7 cellular contexts compared by ENCODE assay signal in the genomic region with DNA sequence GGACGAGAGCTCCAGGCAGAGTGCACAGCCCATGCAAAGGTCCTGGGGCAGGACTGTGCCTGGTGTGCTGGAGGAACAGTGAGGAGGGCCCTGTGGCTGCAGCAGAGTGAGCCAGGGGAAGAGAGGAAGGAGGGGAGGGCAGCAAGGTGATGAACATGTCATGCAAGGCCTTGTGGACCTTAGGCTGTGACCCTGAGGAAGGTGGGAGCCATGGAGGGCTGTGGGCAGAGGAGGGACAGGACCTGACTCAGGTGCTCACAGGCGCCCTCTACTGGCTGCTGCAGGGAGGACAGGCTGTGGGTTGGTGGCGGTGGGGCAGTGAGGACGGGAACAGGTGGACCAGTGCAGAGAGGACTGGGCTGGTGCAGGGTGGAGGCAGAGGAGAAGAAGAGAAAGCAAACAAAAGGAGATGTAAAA.
DNase-seq lines count a peak whose midpoint lies in the region; TF ChIP-seq lines count a peak whose summit lies in the region.

No MANE protein-coding gene starts in this region.

- POLR2A ChIA-PET in HEK293T (lab: Yijun Ruan, JAX) = no interaction called here

- DNase-seq in HEK293T (ENCODE audit: extremely low spot score) = peak; percentile 55
- peak; percentile 21 for DNase-seq in activated CD4-positive, alpha-beta T cell treated with anti-CD3 and anti-CD28 coated beads for 1 hour
- DNase-seq in effector CD8-positive, alpha-beta T cell (lab: John Stamatoyannopoulos, UW) = peak; percentile 42
- peak; percentile 13 to 65 for DNase-seq in stimulated activated CD4-positive, alpha-beta T cell treated with anti-CD3 and anti-CD28 coated beads, Interleukin-12 subunit alpha, Interleukin-12 subunit beta, amount 100 ng/mL, for 24 hours (ENCODE audit: low read depth in 2 of 2)
- DNase-seq in SW 1271 (lab: John Stamatoyannopoulos, UW) = no peak
- no peak for DNase-seq in NCI-H2227 treated with DMSO at 0.1 percent for 48 hours (lab: John Stamatoyannopoulos, UW)
- no peak for DNase-seq in dedifferentiated amniotic fluid mesenchymal stem cell (ENCODE audit: extremely low spot score)

- CTCF ChIA-PET in HEK293T (lab: Yijun Ruan, JAX) = interaction anchor here (1.5 kb wide), 1 partner anchor 9 kb away, joined by 7 read pairs; no protein-coding TSS in a partner anchor

TF ChIP-seq in HEK293T, 16 proteins besides CTCF, POLR2A, EP300 and RAD21:
- TF ChIP-seq ELF4 (IDR thresholded peaks at IDR 0.05) (no peak), HDGF (IDR thresholded peaks at IDR 0.05; ENCODE audit: borderline replicate concordance) (no peak), TARDBP (IDR thresholded peaks at IDR 0.05) (no peak)

Comparison
In these comparisons a context has a peak if more than half of its experiments do, and no peak if none do; other contexts are left out.
1. DNase-seq: peak in HEK293T (single experiment), activated CD4-positive, alpha-beta T cell treated with anti-CD3 and anti-CD28 coated beads for 1 hour (single experiment), effector CD8-positive, alpha-beta T cell (single experiment) and stimulated activated CD4-positive, alpha-beta T cell treated with anti-CD3 and anti-CD28 coated beads, Interleukin-12 subunit alpha, Interleukin-12 subunit beta, amount 100 ng/mL, for 24 hours (2 of 2); none in SW 1271 (0 of 2), NCI-H2227 treated with DMSO at 0.1 percent for 48 hours (single experiment) and dedifferentiated amniotic fluid mesenchymal stem cell (single experiment).